16 cellular contexts compared by ENCODE assay signal in genomic region chr17:69717214-69717613, GRCh38.
"Had no signal": no experiment of that assay in that cellular context is flagged by ENCODE, and none has a peak within 500 bp of the region (broad histone marks: within the 10 kb centered on the region; RNA-seq: fewer than 3 reads in every experiment).

No MANE protein-coding gene starts in this region.

- H3K4me1 ChIP-seq: prostate gland, uterus had no signal

- H3K27me3 ChIP-seq: brain microvascular endothelial cell, esophagus muscularis mucosa, sigmoid colon, uterus had no signal

- ATAC-seq: left lobe of liver had no signal

- DNase-seq: activated CD4-positive, alpha-beta T cell treated with anti-CD3 and anti-CD28 coated beads, Interleukin-2, amount 50 U/mL, for 1 hour; activated CD4-positive, CD25-positive, alpha-beta regulatory T cell; activated naive CD4-positive, alpha-beta T cell treated with anti-CD3 and anti-CD28 coated beads, Interleukin-2, amount 50 U/mL, for 16 hours; brain microvascular endothelial cell; endodermal cell; glutamatergic neuron; sigmoid colon; stimulated activated CD4-positive, alpha-beta T cell treated with anti-CD3 and anti-CD28 coated beads, Interleukin-12 subunit alpha, Interleukin-12 subunit beta, amount 100 ng/mL, for 4 hours; stimulated activated naive CD4-positive, alpha-beta T cell treated with Interleukin-2 at 50 U/mL for 16 hours; uterus had no signal

- H3K27ac ChIP-seq: brain microvascular endothelial cell, esophagus muscularis mucosa, prostate gland, sigmoid colon, uterus had no signal

- H3K27ac Mint-ChIP-seq: activated T-helper 2 cell treated with anti-CD3 and anti-CD28 coated beads, Interferon-gamma antibody, Interleukin-2, Interleukin-4, amounts not matched to agents 10 μg/mL and 5 μg/mL and 100 μg/mL, durations not matched to agents 14 hours and 24 hours and 36 hours; endodermal cell; T-helper 1 cell treated with Interleukin-12 subunit alpha and Interleukin-12 subunit beta and Interleukin-4 antibody, amounts not matched to agents 30 μg/mL and 1 μg/mL, for 36 hours had no signal

- H3K36me3 ChIP-seq: brain microvascular endothelial cell, esophagus muscularis mucosa, prostate gland, sigmoid colon, uterus had no signal

- H3K9me3 ChIP-seq: esophagus muscularis mucosa, prostate gland, sigmoid colon, uterus had no signal

- H3K4me3 Mint-ChIP-seq: endodermal cell; neural crest cell; T-helper 1 cell treated with Interleukin-12 subunit alpha and Interleukin-12 subunit beta and Interleukin-4 antibody, amounts not matched to agents 30 μg/mL and 1 μg/mL, for 36 hours had no signal

- H3K4me3 ChIP-seq: esophagus muscularis mucosa, prostate gland, sigmoid colon, uterus had no signal

- H3K9me3 Mint-ChIP-seq: endodermal cell, neural crest cell had no signal
